27 cellular contexts compared by ENCODE assay signal in the genomic region with DNA sequence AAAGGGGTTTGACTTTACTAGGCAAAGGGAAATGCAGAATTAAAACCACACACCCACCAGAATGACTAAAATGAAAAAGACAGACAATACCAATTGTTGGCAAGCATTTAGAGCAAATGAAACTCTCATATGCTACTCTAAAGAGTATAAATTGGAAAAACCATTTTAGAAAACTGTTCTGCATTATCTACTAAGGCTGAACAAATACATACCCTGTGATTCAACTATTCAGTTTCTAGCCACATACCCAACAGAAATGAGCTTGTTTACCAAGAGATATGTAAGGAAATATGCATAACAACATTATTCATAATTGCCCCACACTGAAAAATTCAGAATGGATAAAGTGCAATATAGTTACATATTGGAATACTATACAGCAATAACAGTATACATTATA. TPM values are rescaled to one million over a fixed set of nuclear protein-coding genes. Genes with fewer than 3 reads are reported as not detected.
"Had no signal": no experiment of that assay in that cellular context is flagged by ENCODE, and none has a peak within 500 bp of the region (broad histone marks: within the 10 kb centered on the region; RNA-seq: fewer than 3 reads in every experiment).

No MANE protein-coding gene starts in this region.

- H3K4me1 ChIP-seq: heart left ventricle had no signal

- H3K4me3 Mint-ChIP-seq: nephron progenitor cell; stimulated activated naive B cell treated with anti-CD40 and anti-IgM and Interleukin-4, amounts not matched to agents 10 μg/mL and 1 μg/mL and 100 μg/mL, for 72 hours had no signal

- H3K36me3 ChIP-seq: heart left ventricle, spleen had no signal

- H3K27ac Mint-ChIP-seq: nephron progenitor cell; stimulated activated naive B cell treated with anti-CD40 and anti-IgM and Interleukin-4, amounts not matched to agents 10 μg/mL and 1 μg/mL and 100 μg/mL, for 72 hours had no signal

- ATAC-seq: heart left ventricle; left lobe of liver; naive thymus-derived CD4-positive, alpha-beta T cell; sciatic nerve; stimulated activated naive B cell treated with anti-CD40 and anti-IgM and Interleukin-4, amounts not matched to agents 10 μg/mL and 1 μg/mL and 100 μg/mL, for 72 hours had no signal

- H3K9me3 ChIP-seq: heart left ventricle, spleen had no signal

- DNase-seq: cortex of kidney; dorsolateral prefrontal cortex; effector CD8-positive, alpha-beta T cell; foreskin melanocyte; heart left ventricle; hippocampal formation; kidney glomerular epithelial cell; naive thymus-derived CD4-positive, alpha-beta T cell; nephron progenitor cell; posterior cingulate gyrus; spleen; stimulated activated CD4-positive, alpha-beta T cell treated with anti-CD3 and anti-CD28 coated beads, Interleukin-15, amount 100 ng/mL, for 24 hours; stimulated activated CD4-positive, alpha-beta T cell treated with anti-CD3 and anti-CD28 coated beads, Interleukin-1b, Interleukin-23, amount 100 ng/mL, for 48 hours; stimulated activated CD4-positive, alpha-beta T cell treated with anti-CD3 and anti-CD28 coated beads, Interleukin-4, amount 100 ng/mL, for 24 hours; stimulated activated naive B cell treated with anti-CD40 and anti-IgM and Interleukin-4, amounts not matched to agents 10 μg/mL and 1 μg/mL and 100 μg/mL, for 72 hours; trophoblast cell had no signal

- H3K4me3 ChIP-seq: dorsolateral prefrontal cortex, heart left ventricle, spleen had no signal

- H3K27ac ChIP-seq: dorsolateral prefrontal cortex, heart left ventricle, spleen had no signal

- H3K27me3 ChIP-seq: heart left ventricle, spleen had no signal

- H3K9me3 Mint-ChIP-seq: nephron progenitor cell; stimulated activated naive B cell treated with anti-CD40 and anti-IgM and Interleukin-4, amounts not matched to agents 10 μg/mL and 1 μg/mL and 100 μg/mL, for 72 hours had no signal

RNA-seq across cellular contexts. Expression of a gene that starts 8.5 kb away (rescaled TPM):
- total RNA-seq: dorsolateral prefrontal cortex, glomerular endothelial cell, heart left ventricle, left lobe of liver, lower leg skin, mammary epithelial cell, mesenteric fat pad, mononuclear cell, osteocyte, pulmonary artery endothelial cell, sciatic nerve, skeletal muscle tissue, spleen, urinary bladder had no signal

RNA-seq across cellular contexts. Expression of a gene that starts 36.3 kb away (rescaled TPM):
- total RNA-seq: glomerular endothelial cell, heart left ventricle, left lobe of liver, lower leg skin, mammary epithelial cell, mesenteric fat pad, osteocyte, pulmonary artery endothelial cell, sciatic nerve, skeletal muscle tissue, urinary bladder had no signal
